Comparison of ENCODE assay signal across 18 cellular contexts in the genomic region with DNA sequence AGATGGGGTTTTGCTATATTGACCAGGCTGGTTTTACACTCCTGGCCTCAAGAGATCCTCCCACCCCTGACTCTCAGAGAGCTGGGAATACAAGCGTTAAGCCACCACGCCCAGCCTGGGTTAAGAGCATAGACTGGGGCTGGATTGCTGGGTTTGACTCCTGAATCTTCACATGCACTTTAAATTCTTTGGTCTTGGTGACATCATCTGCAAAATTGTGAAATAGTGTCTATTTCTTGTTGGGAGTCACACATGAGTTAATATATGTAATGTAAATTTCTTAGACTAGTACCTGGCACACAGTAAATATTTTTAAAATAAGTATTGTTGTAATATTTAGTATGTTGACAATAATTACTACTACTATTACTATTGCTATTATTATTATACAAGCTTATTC.
DNase-seq lines count a peak whose midpoint lies in the region; ATAC-seq, FAIRE-seq and TF ChIP-seq lines count a peak whose summit lies in the region.
"Had no signal": no experiment of that assay in that cellular context is flagged by ENCODE, and none has a peak within 500 bp of the region (broad histone marks: within the 10 kb centered on the region; RNA-seq: fewer than 3 reads in every experiment).

No MANE protein-coding gene starts in this region.

- TF ChIP-seq POLR2A in HepG2 (IDR thresholded peaks at IDR 0.05; ENCODE audit: insufficient read depth in 1 of 2, low read depth in 2 of 2, low read length in 2 of 2) (no peak), right lobe of liver (IDR thresholded peaks at IDR 0.05) (no peak)

- H3K4me2 ChIP-seq in HepG2 (ENCODE audit: low read depth, low read length): no peak overlapping the region
- H3K4me2 ChIP-seq: BLaER1 had no signal

- ATAC-seq in HepG2 (no peak), right lobe of liver (no peak)
- ATAC-seq: PC-3 had no signal

- no peaks in the 10 kb centered on the region for H3K79me2 ChIP-seq in HepG2 (ENCODE audit: insufficient read depth, low read length)

- POLR2A ChIA-PET in HepG2 (lab: Yijun Ruan, JAX): no interaction called here

- TF ChIP-seq RAD21 in HepG2 (CRISPR knock-in tag; IDR thresholded peaks at IDR 0.05): no peak

- DNase-seq in HepG2 (ENCODE audit: low spot score): peak; percentile 8
- no peak for DNase-seq in right lobe of liver
- DNase-seq in NCI-H69 (lab: John Stamatoyannopoulos, UW): peak; percentile 28
- peak; percentile 3 for DNase-seq in fibroblast of gingiva (ENCODE audit: low read depth)
- DNase-seq in renal cortical epithelial cell (ENCODE audit: low read depth): peak; percentile 5
- DNase-seq in activated naive CD4-positive, alpha-beta T cell (lab: John Stamatoyannopoulos, UW): no peak
- no peak for DNase-seq in kidney
- DNase-seq in activated T-cell treated with anti-CD3 and anti-CD28 coated beads, Interleukin-2, amount 50 U/mL, for 48 hours: no peak
- DNase-seq: Calu3; CD4-positive, alpha-beta memory T cell; KBM-7; NCI-H446; NCI-H82; PC-3; SJCRH30 had no signal

- FAIRE-seq in HepG2 (lab: Jason Lieb, UNC) (no peak), kidney (lab: Jason Lieb, UNC) (no peak)
- FAIRE-seq: A204.1 had no signal

- H3K27me3 ChIP-seq in HepG2 (ENCODE audit: control insufficient read depth in 1 of 2, insufficient read depth in 2 of 2, low read length in 2 of 2): no peaks in the 10 kb centered on the region
- H3K27me3 ChIP-seq in right lobe of liver: no peaks in the 10 kb centered on the region
- H3K27me3 ChIP-seq: BLaER1, SJCRH30 had no signal

- H4K20me1 ChIP-seq in HepG2 (ENCODE audit: insufficient read depth, low read length): no peaks in the 10 kb centered on the region
- H4K20me1 ChIP-seq: BLaER1 had no signal

- H2AFZ ChIP-seq in HepG2 (ENCODE audit: low read length): no peak overlapping the region

- 100% methylated on average over 2 of the region's 2 CpGs for WGBS in HepG2 (ENCODE audit: low lambda C conversion rate)
- 58% methylated on average over 2 of the region's 2 CpGs for WGBS in right lobe of liver (ENCODE audit: insufficient coverage, low coverage, low lambda C conversion rate, missing lambda C conversion rate)

- TF ChIP-seq CTCF in HepG2 (CRISPR knock-in tag; IDR thresholded peaks at IDR 0.05) (no peak), right lobe of liver (IDR thresholded peaks at IDR 0.05) (no peak), kidney (IDR thresholded peaks at IDR 0.05; ENCODE audit: borderline replicate concordance, extremely low read depth, insufficient read depth) (no peak)

- intact Hi-C loops in HepG2 (cut with micrococcal nuclease; ENCODE audit: unreplicated experiment): no loop called here
- intact Hi-C loops in right lobe of liver (cut with DNase I): no loop called here
- intact Hi-C loops in kidney (cut with DNase I): no loop called here

- TF ChIP-seq EP300 in HepG2 (IDR thresholded peaks at IDR 0.05; ENCODE audit: low read depth in 2 of 2, low read length in 2 of 2) (no peak), HepG2 (CRISPR knock-in tag; IDR thresholded peaks at IDR 0.05; ENCODE audit: borderline replicate concordance) (no peak)

- H3K36me3 ChIP-seq in HepG2 (replicated peaks in 1 of 2; ENCODE audit: control insufficient read depth in 1 of 2, insufficient read depth in 2 of 2, low read length in 2 of 2) (no peaks in the 10 kb centered on the region), right lobe of liver (no peaks in the 10 kb centered on the region), kidney (ENCODE audit: control insufficient read depth in 1 of 2, insufficient read depth in 2 of 2, low read length in 2 of 2) (no peaks in the 10 kb centered on the region)
- H3K36me3 ChIP-seq: BLaER1, HAP-1, SJCRH30 had no signal

- H3K4me1 ChIP-seq in HepG2 (ENCODE audit: insufficient read depth, low read length) (peaks cover 48% of the 10 kb centered on the region), right lobe of liver (no peaks in the 10 kb centered on the region), kidney (ENCODE audit: control insufficient read depth in 1 of 2, insufficient read depth in 1 of 2, low read depth in 1 of 2, low read length in 2 of 2) (no peaks in the 10 kb centered on the region)
- H3K4me1 ChIP-seq: BLaER1, SJCRH30 had no signal

- in situ Hi-C loops in HepG2 (cut with HindIII; ENCODE audit: extremely low pct_ligation_motif_present, low pct_unique_long_range_greater_than_20kb): no loop called here

- no peak overlapping the region for H3K9ac ChIP-seq in HepG2 (ENCODE audit: insufficient read depth, low read depth, low read length)
- no peak overlapping the region for H3K9ac ChIP-seq in kidney (ENCODE audit: low read length in 2 of 2)
- H3K9ac ChIP-seq: BLaER1 had no signal

- no peak overlapping the region for H3K4me3 ChIP-seq in HepG2 (replicated peaks in 1 of 3; ENCODE audit: insufficient read depth in 1 of 3, low read depth in 2 of 3, low read length in 3 of 3)
- H3K4me3 ChIP-seq in right lobe of liver: no peak overlapping the region
- H3K4me3 ChIP-seq in kidney (ENCODE audit: low read length in 2 of 2): no peak overlapping the region
- H3K4me3 ChIP-seq: BLaER1, HAP-1, SJCRH30 had no signal

- H3K27ac ChIP-seq in HepG2 (ENCODE audit: extremely low read length, insufficient read depth, low read length) (peak overlapping the region; percentile 61), right lobe of liver (no peak overlapping the region), kidney (ENCODE audit: low read depth in 2 of 2, low read length in 2 of 2) (no peak overlapping the region)
- H3K27ac ChIP-seq: BLaER1, SJCRH30 had no signal

- CTCF ChIA-PET in HepG2 (lab: Yijun Ruan, JAX; ENCODE audit: low intra/inter-chr PET ratio, low total read pairs): no interaction called here

- H3K9me3 ChIP-seq in HepG2 (ENCODE audit: low read length) (no peaks in the 10 kb centered on the region), right lobe of liver (no peaks in the 10 kb centered on the region), kidney (ENCODE audit: control insufficient read depth in 1 of 2, low read length in 2 of 2) (no peaks in the 10 kb centered on the region)
- H3K9me3 ChIP-seq: BLaER1, HAP-1, SJCRH30 had no signal

- no TSS peak for BruUV-seq in HepG2 (replicated peaks; lab: Mats Ljungman, UMichigan)

TF ChIP-seq in HepG2, 621 proteins besides CTCF, POLR2A, EP300 and RAD21:
- no peak for TF ChIP-seq ZNF224 (CRISPR knock-in tag; IDR thresholded peaks at IDR 0.05)
- no peak for TF ChIP-seq GATAD1 (CRISPR knock-in tag; IDR thresholded peaks at IDR 0.05)
- no peak for TF ChIP-seq RFXANK (CRISPR knock-in tag; IDR thresholded peaks at IDR 0.05)
- TF ChIP-seq, protein P1, sequence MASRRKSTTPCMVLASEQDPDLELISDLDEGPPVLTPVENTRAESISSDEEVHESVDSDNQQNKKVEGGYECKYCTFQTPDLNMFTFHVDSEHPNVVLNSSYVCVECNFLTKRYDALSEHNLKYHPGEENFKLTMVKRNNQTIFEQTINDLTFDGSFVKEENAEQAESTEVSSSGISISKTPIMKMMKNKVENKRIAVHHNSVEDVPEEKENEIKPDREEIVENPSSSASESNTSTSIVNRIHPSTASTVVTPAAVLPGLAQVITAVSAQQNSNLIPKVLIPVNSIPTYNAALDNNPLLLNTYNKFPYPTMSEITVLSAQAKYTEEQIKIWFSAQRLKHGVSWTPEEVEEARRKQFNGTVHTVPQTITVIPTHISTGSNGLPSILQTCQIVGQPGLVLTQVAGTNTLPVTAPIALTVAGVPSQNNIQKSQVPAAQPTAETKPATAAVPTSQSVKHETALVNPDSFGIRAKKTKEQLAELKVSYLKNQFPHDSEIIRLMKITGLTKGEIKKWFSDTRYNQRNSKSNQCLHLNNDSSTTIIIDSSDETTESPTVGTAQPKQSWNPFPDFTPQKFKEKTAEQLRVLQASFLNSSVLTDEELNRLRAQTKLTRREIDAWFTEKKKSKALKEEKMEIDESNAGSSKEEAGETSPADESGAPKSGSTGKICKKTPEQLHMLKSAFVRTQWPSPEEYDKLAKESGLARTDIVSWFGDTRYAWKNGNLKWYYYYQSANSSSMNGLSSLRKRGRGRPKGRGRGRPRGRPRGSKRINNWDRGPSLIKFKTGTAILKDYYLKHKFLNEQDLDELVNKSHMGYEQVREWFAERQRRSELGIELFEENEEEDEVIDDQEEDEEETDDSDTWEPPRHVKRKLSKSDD (CRISPR knock-in tag; IDR thresholded peaks at IDR 0.05; ENCODE audit: low read depth): no peak
- TF ChIP-seq, protein P2, sequence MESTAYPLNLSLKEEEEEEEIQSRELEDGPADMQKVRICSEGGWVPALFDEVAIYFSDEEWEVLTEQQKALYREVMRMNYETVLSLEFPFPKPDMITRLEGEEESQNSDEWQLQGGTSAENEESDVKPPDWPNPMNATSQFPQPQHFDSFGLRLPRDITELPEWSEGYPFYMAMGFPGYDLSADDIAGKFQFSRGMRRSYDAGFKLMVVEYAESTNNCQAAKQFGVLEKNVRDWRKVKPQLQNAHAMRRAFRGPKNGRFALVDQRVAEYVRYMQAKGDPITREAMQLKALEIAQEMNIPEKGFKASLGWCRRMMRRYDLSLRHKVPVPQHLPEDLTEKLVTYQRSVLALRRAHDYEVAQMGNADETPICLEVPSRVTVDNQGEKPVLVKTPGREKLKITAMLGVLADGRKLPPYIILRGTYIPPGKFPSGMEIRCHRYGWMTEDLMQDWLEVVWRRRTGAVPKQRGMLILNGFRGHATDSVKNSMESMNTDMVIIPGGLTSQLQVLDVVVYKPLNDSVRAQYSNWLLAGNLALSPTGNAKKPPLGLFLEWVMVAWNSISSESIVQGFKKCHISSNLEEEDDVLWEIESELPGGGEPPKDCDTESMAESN (CRISPR knock-in tag; conservative IDR thresholded peaks at IDR 0.05): no peak
- TF ChIP-seq CEBPB (IDR thresholded peaks at IDR 0.05; ENCODE audit: borderline replicate concordance, low read depth, low read length): peak; percentile 40; the same call in 1 of the 2 replicates
- TF ChIP-seq ZNF205 (CRISPR knock-in tag; IDR thresholded peaks at IDR 0.05): no peak
- no peak for TF ChIP-seq ZKSCAN1 (IDR thresholded peaks at IDR 0.05; ENCODE audit: low read length)
- TF ChIP-seq ZNF260 (CRISPR knock-in tag; IDR thresholded peaks at IDR 0.05; ENCODE audit: borderline replicate concordance, low read depth): no peak
- peak; percentile 36; the same call in 1 of the 2 replicates for TF ChIP-seq ATF7 (IDR thresholded peaks at IDR 0.05)
- no peak for TF ChIP-seq ATF7 (CRISPR knock-in tag; IDR thresholded peaks at IDR 0.05)
- no peak for TF ChIP-seq ZZZ3 (CRISPR knock-in tag; IDR thresholded peaks at IDR 0.05; ENCODE audit: borderline replicate concordance)
- TF ChIP-seq ZNF564 (CRISPR knock-in tag; IDR thresholded peaks at IDR 0.05): no peak
- no peak for TF ChIP-seq NCOA5 (CRISPR knock-in tag; IDR thresholded peaks at IDR 0.05)
- no peak for TF ChIP-seq ZNF709 (CRISPR knock-in tag; IDR thresholded peaks at IDR 0.05)
- no peak for TF ChIP-seq ZNF672 (CRISPR knock-in tag; IDR thresholded peaks at IDR 0.05)
TF ChIP-seq in HepG2: peak in this region for 2.

Comparison
In these comparisons a context has a peak if more than half of its experiments do, and no peak if none do; other contexts are left out.
1. DNase-seq: peak in HepG2 (single experiment), NCI-H69 (single experiment), fibroblast of gingiva (single experiment) and renal cortical epithelial cell (single experiment); none in right lobe of liver (0 of 3), activated naive CD4-positive, alpha-beta T cell (0 of 4), kidney (single experiment) and activated T-cell treated with anti-CD3 and anti-CD28 coated beads, Interleukin-2, amount 50 U/mL, for 48 hours (0 of 2).